25 cellular contexts compared by ENCODE assay signal in the genomic region with DNA sequence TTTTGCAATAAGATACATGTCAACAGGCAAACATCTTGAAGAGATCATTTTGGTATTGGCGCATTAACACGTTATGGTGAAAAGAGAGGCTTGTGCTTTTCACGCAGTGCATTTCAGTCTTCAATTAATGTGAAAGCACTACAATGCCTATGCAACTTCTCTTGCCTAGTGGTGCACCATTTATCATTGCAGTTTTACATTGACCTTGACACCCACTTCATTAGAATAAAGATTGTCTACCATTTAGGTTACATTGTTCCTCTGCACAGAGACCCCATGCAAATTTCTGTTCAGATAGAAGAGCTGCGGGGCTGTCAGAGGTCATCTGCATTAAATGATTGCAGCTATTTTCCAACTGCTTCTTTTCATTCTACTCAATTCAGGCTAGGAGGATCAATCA.
"Had no signal": no experiment of that assay in that cellular context is flagged by ENCODE, and none has a peak within 500 bp of the region (broad histone marks: within the 10 kb centered on the region; RNA-seq: fewer than 3 reads in every experiment).

No MANE protein-coding gene starts in this region.

- H3K4me3 ChIP-seq: ascending aorta, gastroesophageal sphincter, hepatocyte, psoas muscle, sigmoid colon, stomach, transverse colon had no signal

- DNase-seq: activated CD4-positive, alpha-beta memory T cell treated with anti-CD3 and anti-CD28 coated beads for 36 hours; activated CD4-positive, alpha-beta T cell treated with anti-CD3 and anti-CD28 coated beads, Interleukin-2, amount 10 ng/mL, durations not matched to agents 24 days and 14 days; activated CD4-positive, CD25-positive, alpha-beta regulatory T cell treated with anti-CD3 and anti-CD28 coated beads, Interleukin-2, amount 50 U/mL, for 72 hours; activated CD8-positive, alpha-beta memory T cell treated with anti-CD3 and anti-CD28 coated beads, Interleukin-2, amount 50 U/mL, for 4 hours; activated effector memory CD4-positive, alpha-beta T cell treated with anti-CD3 and anti-CD28 coated beads, Interleukin-2, amount 50 U/mL, for 16 hours; activated naive CD4-positive, alpha-beta T cell treated with anti-CD3 and anti-CD28 coated beads, Interleukin-2, amount 10 ng/mL, durations not matched to agents 7 days and 5 days; activated naive CD8-positive, alpha-beta T cell treated with anti-CD3 and anti-CD28 coated beads, Interleukin-2, amount 10 ng/mL, durations not matched to agents 7 days and 5 days; activated T-cell treated with anti-CD3 and anti-CD28 coated beads, Interleukin-2, amount 50 U/mL, for 1 hour; brain microvascular endothelial cell; dermis blood vessel endothelial cell; effector CD8-positive, alpha-beta T cell; left colon; mammary epithelial cell; psoas muscle; sigmoid colon; small intestine; stimulated activated CD4-positive, alpha-beta T cell treated with anti-CD3 and anti-CD28 coated beads, Interleukin-4, amount 100 ng/mL, for 24 hours; stomach; T-helper 17 cell; transverse colon had no signal

- FAIRE-seq: keratinocyte, small intestine had no signal

- H3K27me3 ChIP-seq: ascending aorta, brain microvascular endothelial cell, gastroesophageal sphincter, hepatocyte, sigmoid colon, stomach, transverse colon had no signal

- H3K27ac ChIP-seq: ascending aorta, gastroesophageal sphincter, hepatocyte, parathyroid adenoma, psoas muscle, sigmoid colon, stomach, transverse colon had no signal
